In genomic region chr22:50406416-50407170, GRCh38 we compare ENCODE assay signal across 19 cellular contexts.
A peak's percentile ranks its signal among the peaks of the same experiment; 100 is the strongest.
DNase-seq lines count a peak whose midpoint lies in the region; ATAC-seq and TF ChIP-seq lines count a peak whose summit lies in the region.
"Had no signal": no experiment of that assay in that cellular context is flagged by ENCODE, and none has a peak within 500 bp of the region (broad histone marks: within the 10 kb centered on the region; RNA-seq: fewer than 3 reads in every experiment).

No MANE protein-coding gene starts in this region.

- WGBS in right cardiac atrium: 92% methylated on average over 25 of the region's 25 CpGs
- 89 to 92% methylated on average over 25 of the region's 25 CpGs for WGBS in thyroid gland, 2 donors

- POLR2A ChIA-PET in activated CD4-positive, alpha-beta memory T cell treated with anti-CD3 and anti-CD28 coated beads for 36 hours (lab: Charles Lee): no interaction called here

- H3K9me3 ChIP-seq in right cardiac atrium (ENCODE audit: control insufficient read depth, low read length): no peaks in the 10 kb centered on the region
- no peaks in the 10 kb centered on the region for H3K9me3 ChIP-seq in thyroid gland
- H3K9me3 ChIP-seq: mucosa of descending colon had no signal

- CTCF ChIA-PET in activated CD4-positive, alpha-beta memory T cell treated with anti-CD3 and anti-CD28 coated beads for 36 hours (lab: Charles Lee): no interaction called here

- no peak overlapping the region for H3K4me3 Mint-ChIP-seq in activated CD4-positive, alpha-beta memory T cell treated with anti-CD3 and anti-CD28 coated beads for 36 hours
- no peak overlapping the region for H3K4me3 Mint-ChIP-seq in glutamatergic neuron (ENCODE audit: unreplicated experiment)

- H3K9me3 Mint-ChIP-seq in activated CD4-positive, alpha-beta memory T cell treated with anti-CD3 and anti-CD28 coated beads for 36 hours: no peaks in the 10 kb centered on the region
- peaks cover 17% of the 10 kb centered on the region for H3K9me3 Mint-ChIP-seq in glutamatergic neuron (ENCODE audit: unreplicated experiment)

- ATAC-seq in right cardiac atrium (no peak), left cardiac atrium (no peak), GM21360 (IDR thresholded peaks at IDR 0.05; ENCODE audit: unreplicated experiment) (no peak), HG02798 (IDR thresholded peaks at IDR 0.05; ENCODE audit: poor library complexity, unreplicated experiment) (no peak), GM21423 (IDR thresholded peaks at IDR 0.05; ENCODE audit: unreplicated experiment) (no peak)
- ATAC-seq: K562, left colon, mucosa of descending colon had no signal

- no peak overlapping the region for H3K4me3 ChIP-seq in right cardiac atrium (ENCODE audit: low read length)
- no peak overlapping the region for H3K4me3 ChIP-seq in thyroid gland (replicated peaks in 1 of 3)
- H3K4me3 ChIP-seq: K562, mucosa of descending colon had no signal

- H3K27ac Mint-ChIP-seq in activated CD4-positive, alpha-beta memory T cell treated with anti-CD3 and anti-CD28 coated beads for 36 hours: peak overlapping the region; percentile 32
- H3K27ac Mint-ChIP-seq in glutamatergic neuron (ENCODE audit: unreplicated experiment): peak overlapping the region; percentile 39

- peaks cover 13% of the 10 kb centered on the region for H3K36me3 Mint-ChIP-seq in activated CD4-positive, alpha-beta memory T cell treated with anti-CD3 and anti-CD28 coated beads for 36 hours
- no peaks in the 10 kb centered on the region for H3K36me3 Mint-ChIP-seq in glutamatergic neuron (ENCODE audit: unreplicated experiment)

- H3K27me3 Mint-ChIP-seq in activated CD4-positive, alpha-beta memory T cell treated with anti-CD3 and anti-CD28 coated beads for 36 hours: no peaks in the 10 kb centered on the region
- H3K27me3 Mint-ChIP-seq in glutamatergic neuron (ENCODE audit: unreplicated experiment): peaks cover 10% of the 10 kb centered on the region

- H3K36me3 ChIP-seq in thyroid gland: peaks cover 17% of the 10 kb centered on the region in 2 donors

- intact Hi-C loops in right cardiac atrium (cut with DNase I) (no loop called here), left cardiac atrium (cut with DNase I) (no loop called here), thyroid gland (cut with DNase I) (no loop called here)
- intact Hi-C loops in activated CD4-positive, alpha-beta memory T cell treated with anti-CD3 and anti-CD28 coated beads for 36 hours (cut with micrococcal nuclease): no loop called here

- no peak overlapping the region for H3K27ac ChIP-seq in right cardiac atrium (ENCODE audit: low read length)
- peak overlapping the region; percentile 20 to 83 (median 50) for H3K27ac ChIP-seq in thyroid gland
- H3K27ac ChIP-seq: VCaP had no signal

- TF ChIP-seq POLR2A in thyroid gland (IDR thresholded peaks at IDR 0.05): no peak

- no peaks in the 10 kb centered on the region for H3K4me1 Mint-ChIP-seq in activated CD4-positive, alpha-beta memory T cell treated with anti-CD3 and anti-CD28 coated beads for 36 hours (ENCODE audit: low read depth)
- H3K4me1 Mint-ChIP-seq in glutamatergic neuron (ENCODE audit: low read depth, unreplicated experiment): peaks cover 1% of the 10 kb centered on the region

- H3K4me1 ChIP-seq in right cardiac atrium (ENCODE audit: control insufficient read depth, insufficient read depth, low read length) (no peaks in the 10 kb centered on the region), thyroid gland (peaks cover 12% of the 10 kb centered on the region in 2 donors)

- TF ChIP-seq CTCF in glutamatergic neuron (IDR thresholded peaks at IDR 0.05; ENCODE audit: partially characterized antibody, unreplicated experiment) (no peak), thyroid gland (IDR thresholded peaks at IDR 0.05) (no peak)

- no peaks in the 10 kb centered on the region for H3K27me3 ChIP-seq in right cardiac atrium (ENCODE audit: control insufficient read depth, insufficient read depth)
- no peaks in the 10 kb centered on the region for H3K27me3 ChIP-seq in thyroid gland

- DNase-seq in right cardiac atrium: peak in 2 of 3 donors; percentile 17 to 21
- DNase-seq in left cardiac atrium: no peak
- no peak for DNase-seq in activated CD4-positive, alpha-beta memory T cell treated with anti-CD3 and anti-CD28 coated beads for 36 hours
- no peak for DNase-seq in glutamatergic neuron
- peak; percentile 17 to 25 for DNase-seq in thyroid gland
- DNase-seq: activated effector memory CD4-positive, alpha-beta T cell treated with anti-CD3 and anti-CD28 coated beads, Interleukin-2, amount 50 U/mL, for 16 hours; COR-L47; erythroblast; left colon; mucosa of descending colon; MV-4-11; NCI-H526; SHP77; stimulated activated CD4-positive, alpha-beta T cell treated with anti-CD3 and anti-CD28 coated beads, Interleukin-1b, Interleukin-23, amount 100 ng/mL, for 48 hours had no signal

Comparison
In these comparisons a context has a peak if more than half of its experiments do, and no peak if none do; other contexts are left out.
1. DNase-seq: peak in right cardiac atrium (2 of 3) and thyroid gland (2 of 2); none in left cardiac atrium (single experiment), activated CD4-positive, alpha-beta memory T cell treated with anti-CD3 and anti-CD28 coated beads for 36 hours (single experiment) and glutamatergic neuron (single experiment).